ENCODE assay signal across 13 cellular contexts in genomic region chr16:66331441-66331964, GRCh38. TPM values are rescaled to one million over a fixed set of nuclear protein-coding genes. Genes with fewer than 3 reads are reported as not detected.
DNase-seq lines count a peak whose midpoint lies in the region; ATAC-seq and TF ChIP-seq lines count a peak whose summit lies in the region.
"Not testable (repeated sequence)": the region's sequence is repeated elsewhere in the genome, so short reads cannot be mapped to it uniquely, and the experiment has no call there.
"Had no signal": no experiment of that assay in that cellular context is flagged by ENCODE, and none has a peak within 500 bp of the region (broad histone marks: within the 10 kb centered on the region; RNA-seq: fewer than 3 reads in every experiment).

No MANE protein-coding gene starts in this region.

- WGBS in mammary epithelial cell (ENCODE audit: low coverage, missing lambda C conversion rate) = 62% methylated on average over 2 of the region's 2 CpGs
- WGBS in mesendoderm (ENCODE audit: extremely low coverage, insufficient coverage, low lambda C conversion rate) = no CpG with 5 or more reads among the region's 2 CpGs

- H3K79me2 ChIP-seq in mammary epithelial cell (ENCODE audit: insufficient read depth, low read length); mesendoderm (ENCODE audit: control insufficient read depth, insufficient read depth, low read length): not testable (repeated sequence)

- not testable (repeated sequence) for H3K27ac ChIP-seq in mammary epithelial cell (ENCODE audit: insufficient read depth, low read depth, low read length); foreskin keratinocyte; mesendoderm (ENCODE audit: low read depth, low read length)

- not testable (repeated sequence) for H3K36me3 Mint-ChIP-seq in chondrocyte (ENCODE audit: low read depth); neural crest cell (ENCODE audit: low read depth)

- CTCF ChIA-PET in mammary epithelial cell (lab: Charles Lee; ENCODE audit: low non-redundant PET) = not testable (repeated sequence)

- H3K9me3 ChIP-seq in mammary epithelial cell (replicated peaks; ENCODE audit: insufficient read depth, low read length) = not testable (repeated sequence)

- not testable (repeated sequence) for TF ChIP-seq CTCF in mammary epithelial cell (conservative IDR thresholded peaks at IDR 0.05 in 1 of 2, IDR thresholded peaks at IDR 0.05 in 1 of 2; ENCODE audit: extremely low read depth in 1 of 2, insufficient read depth in 1 of 2, low read depth in 1 of 2, low read length in 2 of 2); chondrocyte (IDR thresholded peaks at IDR 0.05); epithelial cell of esophagus (IDR thresholded peaks at IDR 0.05; ENCODE audit: insufficient read depth, low read depth, low read length, missing control alignments); foreskin keratinocyte (conservative IDR thresholded peaks at IDR 0.05); neural crest cell (conservative IDR thresholded peaks at IDR 0.05)

- H3K4me3 ChIP-seq in mammary epithelial cell (replicated peaks in 1 of 3; ENCODE audit: insufficient read depth in 1 of 3, low read depth in 2 of 3, low read length in 3 of 3); epithelial cell of esophagus (ENCODE audit: low read length); mesendoderm (ENCODE audit: low read length): not testable (repeated sequence)

- not testable (repeated sequence) for H3K9me3 Mint-ChIP-seq in chondrocyte (ENCODE audit: low read depth); neural crest cell

- not testable (repeated sequence) for H4K8ac ChIP-seq in mesendoderm (ENCODE audit: low read depth, low read length)

- in situ Hi-C loops in mammary epithelial cell (cut with MboI; ENCODE audit: low sequenced_read_pairs in 2 of 2) = not testable (repeated sequence)

- H3K4me1 Mint-ChIP-seq in chondrocyte (ENCODE audit: low read depth) = peaks cover 21% of the 10 kb centered on the region
- not testable (repeated sequence) for H3K4me1 Mint-ChIP-seq in neural crest cell

- not testable (repeated sequence) for H3K4me1 ChIP-seq in mammary epithelial cell (ENCODE audit: insufficient read depth, low read length); foreskin keratinocyte; mesendoderm (ENCODE audit: control insufficient read depth, low read depth, low read length)

- H4K20me1 ChIP-seq in mammary epithelial cell (ENCODE audit: insufficient read depth, low read length) = not testable (repeated sequence)

- H3K79me1 ChIP-seq in mesendoderm (ENCODE audit: low read length) = not testable (repeated sequence)

- H2BK5ac ChIP-seq in mesendoderm (ENCODE audit: low read length) = not testable (repeated sequence)

- not testable (repeated sequence) for H3K18ac ChIP-seq in mesendoderm (ENCODE audit: low read length)

- not testable (repeated sequence) for H3K27me3 ChIP-seq in mammary epithelial cell (ENCODE audit: insufficient read depth, low read length); mesendoderm (ENCODE audit: insufficient read depth, low read length, poor library complexity)
- peaks cover 14% of the 10 kb centered on the region for H3K27me3 ChIP-seq in foreskin keratinocyte

- H4K5ac ChIP-seq in mesendoderm (ENCODE audit: low read length) = not testable (repeated sequence)

- not testable (repeated sequence) for H3K27me3 Mint-ChIP-seq in chondrocyte (ENCODE audit: low read depth); neural crest cell (ENCODE audit: low read depth)

- H3K4me2 ChIP-seq in mammary epithelial cell (ENCODE audit: insufficient read depth, low read depth, low read length); mesendoderm (ENCODE audit: low read length): not testable (repeated sequence)

- H3K9ac ChIP-seq in mammary epithelial cell (ENCODE audit: insufficient read depth, low read length); mesendoderm (ENCODE audit: low read length): not testable (repeated sequence)

- not testable (repeated sequence) for H3K23ac ChIP-seq in mesendoderm (ENCODE audit: low read length)

- not testable (repeated sequence) for H2AK5ac ChIP-seq in mesendoderm (ENCODE audit: low read length)

- ATAC-seq in foreskin keratinocyte = peak; percentile 25

- not testable (repeated sequence) for H2BK120ac ChIP-seq in mesendoderm (ENCODE audit: low read depth, low read length)

- not testable (repeated sequence) for H3K4ac ChIP-seq in mesendoderm (ENCODE audit: low read depth, low read length)

- H3K4me3 Mint-ChIP-seq in chondrocyte (ENCODE audit: unreplicated experiment); neural crest cell: not testable (repeated sequence)

- not testable (repeated sequence) for H2AFZ ChIP-seq in mammary epithelial cell (ENCODE audit: low read depth, low read length)

- dilution Hi-C loops in mammary epithelial cell (cut with HindIII; ENCODE audit: low sequenced_read_pairs) = not testable (repeated sequence)

- intact Hi-C loops in mammary epithelial cell (cut with micrococcal nuclease) = not testable (repeated sequence)

- DNase-seq in OCI-M1 (lab: John Stamatoyannopoulos, UW) = peak; percentile 4
- peak; percentile 16 for DNase-seq in mammary epithelial cell
- peak; percentile 1 for DNase-seq in chondrocyte (ENCODE audit: low spot score)
- DNase-seq in epithelial cell of esophagus (ENCODE audit: low read depth) = peak; percentile 58
- peak; percentile 16 to 39 for DNase-seq in foreskin keratinocyte
- DNase-seq in mesendoderm = peak; percentile 16
- DNase-seq in neural crest cell (ENCODE audit: low read depth, low spot score) = not testable (repeated sequence)

- not testable (repeated sequence) for H3K36me3 ChIP-seq in mammary epithelial cell (ENCODE audit: insufficient read depth, low read length); mesendoderm (ENCODE audit: control insufficient read depth, insufficient read depth, low read length)

- H2BK15ac ChIP-seq in mesendoderm (replicated peaks; ENCODE audit: low read depth) = not testable (repeated sequence)

- not testable (repeated sequence) for H3K56ac ChIP-seq in mesendoderm (ENCODE audit: low read length)

- not testable (repeated sequence) for H3K27ac Mint-ChIP-seq in chondrocyte (ENCODE audit: unreplicated experiment)
- peak overlapping the region; percentile 92 for H3K27ac Mint-ChIP-seq in neural crest cell (ENCODE audit: unreplicated experiment)

- not testable (repeated sequence) for BruUV-seq in mammary epithelial cell (replicated peaks; lab: Mats Ljungman, UMichigan)

RNA-seq across cellular contexts. Expression of gene CDH5, which starts 35.0 kb away (rescaled TPM):
- total RNA-seq in mammary epithelial cell = under 1 TPM in 1 of 2 donors, not detected in 1; 0.12 TPM
- 0.03 TPM for polyA plus RNA-seq in mammary epithelial cell
- not detected for polyA minus RNA-seq in mammary epithelial cell
- not detected in 3 replicates for total RNA-seq in chondrocyte
- 0.04 TPM in 1 of 2 replicates, not detected in the other for total RNA-seq in foreskin keratinocyte
- polyA plus RNA-seq in foreskin keratinocyte = 0.02 TPM in 1 of 2 replicates, not detected in the other
- 0.06 TPM for polyA plus RNA-seq in mesendoderm (2013, experiment 1 of 2)
- 0.07 TPM for polyA plus RNA-seq in mesendoderm (2013, experiment 2 of 2)
- total RNA-seq in neural crest cell = 0.45 and 0.56 TPM in 2 replicates
- total RNA-seq: CD4-positive, alpha-beta memory T cell; CD4-positive, CD25-positive, alpha-beta regulatory T cell; CD8-positive, alpha-beta memory T cell; G401; GM12878 had no signal
- polyA plus RNA-seq: AG04450; CD4-positive, alpha-beta memory T cell; CD4-positive, CD25-positive, alpha-beta regulatory T cell; CD8-positive, alpha-beta memory T cell; GM12878 had no signal
